Comparison of ENCODE assay signal across 1 cellular context in the genomic region with DNA sequence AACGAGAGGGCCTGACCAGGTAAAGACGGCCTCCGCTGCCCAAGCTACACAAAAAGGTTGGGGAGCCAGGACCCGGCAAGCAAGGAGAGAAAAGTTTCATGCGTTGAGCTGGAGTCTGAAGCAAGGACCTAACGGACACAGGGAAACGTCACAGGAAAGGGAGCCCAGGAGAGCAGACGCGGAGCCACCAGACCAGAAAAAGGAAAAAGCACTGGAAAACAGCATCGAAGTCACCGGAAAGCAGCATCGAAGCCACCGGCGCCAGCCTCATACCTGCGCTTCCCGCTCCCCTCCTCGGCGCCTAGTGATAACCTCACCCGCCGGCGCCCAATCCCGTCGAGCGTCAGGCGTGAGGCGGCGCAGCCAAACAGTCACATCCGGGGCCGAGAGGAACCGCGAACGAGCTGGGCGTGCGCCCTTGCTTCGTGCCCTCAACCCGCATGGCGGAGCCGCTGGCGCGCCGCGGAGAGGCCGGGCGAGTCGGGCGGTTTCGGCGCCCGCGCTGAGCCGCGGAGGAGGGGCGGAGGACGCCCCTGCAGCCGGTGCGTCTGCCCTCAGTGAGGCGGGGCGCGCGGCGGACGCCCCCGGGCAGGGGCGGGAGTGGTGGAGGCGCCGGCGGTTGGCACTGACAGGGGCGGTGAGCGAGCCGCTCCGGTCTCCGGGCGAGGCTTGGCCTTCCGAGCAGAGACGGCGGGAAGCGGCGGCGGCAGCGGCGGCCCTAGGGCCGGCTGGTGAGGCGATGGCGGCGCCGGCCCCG.
TF ChIP-seq lines count a peak whose summit lies in the region.

Gene FBXO45, plus strand, starts transcription at position 415 of the 757 bp plus-strand sequence. Its CDS starts 325 bp downstream, at position 740.
Gene WDR53, minus strand, starts transcription at position 309 of the 757 bp plus-strand sequence. CDS start 7,079 bp downstream, outside the sequence.

TF ChIP-seq in H1, 55 proteins besides CTCF, POLR2A, EP300 and RAD21:
- TF ChIP-seq PHF8 (conservative IDR thresholded peaks at IDR 0.05; ENCODE audit: low read depth, low read length) (peak; percentile 92), SP1 (IDR thresholded peaks at IDR 0.05; ENCODE audit: low read depth, low read length) (peak; percentile 61; the same call in 1 of the 2 replicates), CREB1 (IDR thresholded peaks at IDR 0.05) (peak; percentile 99), SP4 (IDR thresholded peaks at IDR 0.05; ENCODE audit: low read length) (peak; percentile 86; the same call in 1 of the 2 replicates), BCL11A (IDR thresholded peaks at IDR 0.05; ENCODE audit: low read depth in 2 of 2, low read length in 2 of 2) (no peak), TAF1 (IDR thresholded peaks at IDR 0.05; ENCODE audit: low read depth, low read length) (peak; percentile 97), POLR2AphosphoS5 (IDR thresholded peaks at IDR 0.05; ENCODE audit: low read depth, low read length) (peak; percentile 89), TBP (IDR thresholded peaks at IDR 0.05; ENCODE audit: low read depth, low read length) (peak; percentile 89), JUND (IDR thresholded peaks at IDR 0.05; ENCODE audit: low read length) (peak; percentile 40; the same call in 1 of the 2 replicates), KDM1A (IDR thresholded peaks at IDR 0.05; ENCODE audit: borderline replicate concordance, low read length) (no peak), TAF7 (optimal IDR thresholded peaks at IDR 0.05; ENCODE audit: borderline replicate concordance, low read depth, low read length) (peak; percentile 88), KDM5A (IDR thresholded peaks at IDR 0.05; ENCODE audit: low read length) (peak; percentile 95), SP2 (IDR thresholded peaks at IDR 0.05; ENCODE audit: low read length) (no peak), EGR1 (IDR thresholded peaks at IDR 0.05; ENCODE audit: borderline replicate concordance, low read depth, low read length) (peak; percentile 7; the same call in 1 of the 2 replicates), KDM4A (IDR thresholded peaks at IDR 0.05; ENCODE audit: low read depth, low read length, severe bottlenecking) (peak; percentile 100), E2F6 (IDR thresholded peaks at IDR 0.05) (peak; percentile 95), ASH2L (IDR thresholded peaks at IDR 0.05; ENCODE audit: low read length) (peak; percentile 92), GABPA (IDR thresholded peaks at IDR 0.05; ENCODE audit: borderline replicate concordance, insufficient read depth, low read length) (peak; percentile 76; the same call in 1 of the 2 replicates), HDAC6 (IDR thresholded peaks at IDR 0.05; ENCODE audit: low read depth, low read length) (no peak), TCF12 (IDR thresholded peaks at IDR 0.05; ENCODE audit: low read depth, low read length) (peak; percentile 61; the same call in 1 of the 2 replicates), NANOG (IDR thresholded peaks at IDR 0.05; ENCODE audit: insufficient read depth, low read depth, low read length, poor library complexity, severe bottlenecking) (no peak), SIX5 (IDR thresholded peaks at IDR 0.05; ENCODE audit: low read depth, low read length) (peak; percentile 34), SRF (IDR thresholded peaks at IDR 0.05; ENCODE audit: low read depth, low read length) (peak; percentile 88), RBBP5 (IDR thresholded peaks at IDR 0.05; ENCODE audit: borderline replicate concordance, low read depth, low read length) (peak; percentile 97), RNF2 (IDR thresholded peaks at IDR 0.05; ENCODE audit: borderline replicate concordance, low read depth, low read length, missing control alignments, poor library complexity, severe bottlenecking) (no peak), ATF2 (IDR thresholded peaks at IDR 0.05; ENCODE audit: low read length) (peak; percentile 81), CBX8 (IDR thresholded peaks at IDR 0.05; ENCODE audit: borderline replicate concordance, low read depth, low read length) (no peak), ATF3 (IDR thresholded peaks at IDR 0.05; ENCODE audit: insufficient read depth, low read depth, low read length) (peak; percentile 96), SIN3A (conservative IDR thresholded peaks at IDR 0.05 in 1 of 2, IDR thresholded peaks at IDR 0.05 in 1 of 2; ENCODE audit: low read depth in 1 of 2, low read length in 2 of 2) (peak in 1 of 2 experiments; percentile 93; a peak in 2 of 4 replicates), SAP30 (IDR thresholded peaks at IDR 0.05; ENCODE audit: insufficient read depth, insufficient replicate concordance, low read length) (no peak), POU5F1 (IDR thresholded peaks at IDR 0.05; ENCODE audit: low read depth, low read length) (no peak), YY1 (IDR thresholded peaks at IDR 0.05; ENCODE audit: low read depth, low read length) (peak; percentile 98), CBX5 (IDR thresholded peaks at IDR 0.05; ENCODE audit: low read depth, low read length) (no peak), GTF2F1 (IDR thresholded peaks at IDR 0.05; ENCODE audit: borderline replicate concordance, low read depth, low read length) (0 out of 2 replicates have a peak, but pooled peaks have one; percentile 45)
- TF ChIP-seq, protein P1, sequence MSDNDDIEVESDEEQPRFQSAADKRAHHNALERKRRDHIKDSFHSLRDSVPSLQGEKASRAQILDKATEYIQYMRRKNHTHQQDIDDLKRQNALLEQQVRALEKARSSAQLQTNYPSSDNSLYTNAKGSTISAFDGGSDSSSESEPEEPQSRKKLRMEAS (IDR thresholded peaks at IDR 0.05), result peak; percentile 92
- TF ChIP-seq, protein P2, sequence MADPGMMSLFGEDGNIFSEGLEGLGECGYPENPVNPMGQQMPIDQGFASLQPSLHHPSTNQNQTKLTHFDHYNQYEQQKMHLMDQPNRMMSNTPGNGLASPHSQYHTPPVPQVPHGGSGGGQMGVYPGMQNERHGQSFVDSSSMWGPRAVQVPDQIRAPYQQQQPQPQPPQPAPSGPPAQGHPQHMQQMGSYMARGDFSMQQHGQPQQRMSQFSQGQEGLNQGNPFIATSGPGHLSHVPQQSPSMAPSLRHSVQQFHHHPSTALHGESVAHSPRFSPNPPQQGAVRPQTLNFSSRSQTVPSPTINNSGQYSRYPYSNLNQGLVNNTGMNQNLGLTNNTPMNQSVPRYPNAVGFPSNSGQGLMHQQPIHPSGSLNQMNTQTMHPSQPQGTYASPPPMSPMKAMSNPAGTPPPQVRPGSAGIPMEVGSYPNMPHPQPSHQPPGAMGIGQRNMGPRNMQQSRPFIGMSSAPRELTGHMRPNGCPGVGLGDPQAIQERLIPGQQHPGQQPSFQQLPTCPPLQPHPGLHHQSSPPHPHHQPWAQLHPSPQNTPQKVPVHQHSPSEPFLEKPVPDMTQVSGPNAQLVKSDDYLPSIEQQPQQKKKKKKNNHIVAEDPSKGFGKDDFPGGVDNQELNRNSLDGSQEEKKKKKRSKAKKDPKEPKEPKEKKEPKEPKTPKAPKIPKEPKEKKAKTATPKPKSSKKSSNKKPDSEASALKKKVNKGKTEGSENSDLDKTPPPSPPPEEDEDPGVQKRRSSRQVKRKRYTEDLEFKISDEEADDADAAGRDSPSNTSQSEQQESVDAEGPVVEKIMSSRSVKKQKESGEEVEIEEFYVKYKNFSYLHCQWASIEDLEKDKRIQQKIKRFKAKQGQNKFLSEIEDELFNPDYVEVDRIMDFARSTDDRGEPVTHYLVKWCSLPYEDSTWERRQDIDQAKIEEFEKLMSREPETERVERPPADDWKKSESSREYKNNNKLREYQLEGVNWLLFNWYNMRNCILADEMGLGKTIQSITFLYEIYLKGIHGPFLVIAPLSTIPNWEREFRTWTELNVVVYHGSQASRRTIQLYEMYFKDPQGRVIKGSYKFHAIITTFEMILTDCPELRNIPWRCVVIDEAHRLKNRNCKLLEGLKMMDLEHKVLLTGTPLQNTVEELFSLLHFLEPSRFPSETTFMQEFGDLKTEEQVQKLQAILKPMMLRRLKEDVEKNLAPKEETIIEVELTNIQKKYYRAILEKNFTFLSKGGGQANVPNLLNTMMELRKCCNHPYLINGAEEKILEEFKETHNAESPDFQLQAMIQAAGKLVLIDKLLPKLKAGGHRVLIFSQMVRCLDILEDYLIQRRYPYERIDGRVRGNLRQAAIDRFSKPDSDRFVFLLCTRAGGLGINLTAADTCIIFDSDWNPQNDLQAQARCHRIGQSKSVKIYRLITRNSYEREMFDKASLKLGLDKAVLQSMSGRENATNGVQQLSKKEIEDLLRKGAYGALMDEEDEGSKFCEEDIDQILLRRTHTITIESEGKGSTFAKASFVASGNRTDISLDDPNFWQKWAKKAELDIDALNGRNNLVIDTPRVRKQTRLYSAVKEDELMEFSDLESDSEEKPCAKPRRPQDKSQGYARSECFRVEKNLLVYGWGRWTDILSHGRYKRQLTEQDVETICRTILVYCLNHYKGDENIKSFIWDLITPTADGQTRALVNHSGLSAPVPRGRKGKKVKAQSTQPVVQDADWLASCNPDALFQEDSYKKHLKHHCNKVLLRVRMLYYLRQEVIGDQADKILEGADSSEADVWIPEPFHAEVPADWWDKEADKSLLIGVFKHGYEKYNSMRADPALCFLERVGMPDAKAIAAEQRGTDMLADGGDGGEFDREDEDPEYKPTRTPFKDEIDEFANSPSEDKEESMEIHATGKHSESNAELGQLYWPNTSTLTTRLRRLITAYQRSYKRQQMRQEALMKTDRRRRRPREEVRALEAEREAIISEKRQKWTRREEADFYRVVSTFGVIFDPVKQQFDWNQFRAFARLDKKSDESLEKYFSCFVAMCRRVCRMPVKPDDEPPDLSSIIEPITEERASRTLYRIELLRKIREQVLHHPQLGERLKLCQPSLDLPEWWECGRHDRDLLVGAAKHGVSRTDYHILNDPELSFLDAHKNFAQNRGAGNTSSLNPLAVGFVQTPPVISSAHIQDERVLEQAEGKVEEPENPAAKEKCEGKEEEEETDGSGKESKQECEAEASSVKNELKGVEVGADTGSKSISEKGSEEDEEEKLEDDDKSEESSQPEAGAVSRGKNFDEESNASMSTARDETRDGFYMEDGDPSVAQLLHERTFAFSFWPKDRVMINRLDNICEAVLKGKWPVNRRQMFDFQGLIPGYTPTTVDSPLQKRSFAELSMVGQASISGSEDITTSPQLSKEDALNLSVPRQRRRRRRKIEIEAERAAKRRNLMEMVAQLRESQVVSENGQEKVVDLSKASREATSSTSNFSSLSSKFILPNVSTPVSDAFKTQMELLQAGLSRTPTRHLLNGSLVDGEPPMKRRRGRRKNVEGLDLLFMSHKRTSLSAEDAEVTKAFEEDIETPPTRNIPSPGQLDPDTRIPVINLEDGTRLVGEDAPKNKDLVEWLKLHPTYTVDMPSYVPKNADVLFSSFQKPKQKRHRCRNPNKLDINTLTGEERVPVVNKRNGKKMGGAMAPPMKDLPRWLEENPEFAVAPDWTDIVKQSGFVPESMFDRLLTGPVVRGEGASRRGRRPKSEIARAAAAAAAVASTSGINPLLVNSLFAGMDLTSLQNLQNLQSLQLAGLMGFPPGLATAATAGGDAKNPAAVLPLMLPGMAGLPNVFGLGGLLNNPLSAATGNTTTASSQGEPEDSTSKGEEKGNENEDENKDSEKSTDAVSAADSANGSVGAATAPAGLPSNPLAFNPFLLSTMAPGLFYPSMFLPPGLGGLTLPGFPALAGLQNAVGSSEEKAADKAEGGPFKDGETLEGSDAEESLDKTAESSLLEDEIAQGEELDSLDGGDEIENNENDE (IDR thresholded peaks at IDR 0.05; ENCODE audit: insufficient replicate concordance, low read length), result no peak
